36 cellular contexts compared by ENCODE assay signal in genomic region chr3:74122281-74122680, GRCh38.
"Had no signal": no experiment of that assay in that cellular context is flagged by ENCODE, and none has a peak within 500 bp of the region (broad histone marks: within the 10 kb centered on the region; RNA-seq: fewer than 3 reads in every experiment).

No MANE protein-coding gene starts in this region.

- ATAC-seq: activated CD4-positive, CD25-positive, alpha-beta regulatory T cell treated with anti-CD3 and anti-CD28 coated beads, Interleukin-2, amount 50 U/mL, for 24 hours; activated CD8-positive, alpha-beta memory T cell treated with anti-CD3 and anti-CD28 coated beads, Interleukin-2, amount 10 ng/mL, durations not matched to agents 7 days and 5 days; activated CD8-positive, alpha-beta T cell treated with anti-CD3 and anti-CD28 coated beads for 36 hours; activated naive CD8-positive, alpha-beta T cell treated with anti-CD3 and anti-CD28 coated beads, Interleukin-2, amount 50 U/mL, for 24 hours; effector memory CD8-positive, alpha-beta T cell; foreskin keratinocyte; gastrocnemius medialis; heart left ventricle; T-helper 17 cell had no signal

- H3K4me3 Mint-ChIP-seq: activated B cell treated with CpG ODN at 0.5 μM for 24 hours; activated CD8-positive, alpha-beta memory T cell treated with anti-CD3 and anti-CD28 coated beads, Interleukin-2, amount 10 ng/mL, durations not matched to agents 7 days and 5 days; activated CD8-positive, alpha-beta T cell treated with anti-CD3 and anti-CD28 coated beads for 36 hours; activated naive CD4-positive, alpha-beta T cell treated with anti-CD3 and anti-CD28 coated beads for 36 hours; activated naive CD4-positive, alpha-beta T cell treated with anti-CD3 and anti-CD28 coated beads, Interleukin-2, amount 50 U/mL, for 24 hours; activated naive CD8-positive, alpha-beta T cell treated with anti-CD3 and anti-CD28 coated beads for 36 hours; activated naive CD8-positive, alpha-beta T cell treated with anti-CD3 and anti-CD28 coated beads, Interleukin-2, amount 50 U/mL, for 24 hours; activated T-helper 1 cell treated with anti-CD3 and anti-CD28 coated beads, Interleukin-12 subunit alpha, Interleukin-12 subunit beta, Interleukin-2, Interleukin-4 antibody, amounts not matched to agents 30 ng/mL and 10 ng/mL and 1 ng/mL, durations not matched to agents 14 hours and 24 hours and 36 hours; central memory CD8-positive, alpha-beta T cell; effector memory CD8-positive, alpha-beta T cell; T-helper 17 cell; T-helper 2 cell treated with Interferon-gamma antibody and Interleukin-4, amounts not matched to agents 5 μg/mL and 100 μg/mL, for 36 hours had no signal

- DNase-seq: activated B cell treated with CpG ODN at 0.5 μM for 24 hours; activated CD4-positive, alpha-beta T cell treated with anti-CD3 and anti-CD28 coated beads for 48 hours; activated CD4-positive, alpha-beta T cell treated with anti-CD3 and anti-CD28 coated beads, Interleukin-2, amount 50 U/mL, for 1 hour; activated CD4-positive, alpha-beta T cell treated with anti-CD3 and anti-CD28 coated beads, Interleukin-2, amount 50 U/mL, for 48 hours; activated CD8-positive, alpha-beta memory T cell treated with anti-CD3 and anti-CD28 coated beads, Interleukin-2, amount 10 ng/mL, durations not matched to agents 7 days and 5 days; activated CD8-positive, alpha-beta memory T cell treated with anti-CD3 and anti-CD28 coated beads, Interleukin-2, amount 50 U/mL, for 4 hours; activated CD8-positive, alpha-beta T cell treated with anti-CD3 and anti-CD28 coated beads for 36 hours; activated effector memory CD4-positive, alpha-beta T cell treated with anti-CD3 and anti-CD28 coated beads, Interleukin-2, amount 50 U/mL, for 16 hours; activated naive CD4-positive, alpha-beta T cell treated with anti-CD3 and anti-CD28 coated beads for 36 hours; activated naive CD8-positive, alpha-beta T cell treated with anti-CD3 and anti-CD28 coated beads for 36 hours; activated naive CD8-positive, alpha-beta T cell treated with anti-CD3 and anti-CD28 coated beads, Interleukin-2, amount 50 U/mL, for 24 hours; activated T-cell treated with anti-CD3 and anti-CD28 coated beads, Interleukin-2, amount 50 U/mL, for 1 hour; activated T-cell treated with anti-CD3 and anti-CD28 coated beads, Interleukin-2, amount 50 U/mL, for 48 hours; brain microvascular endothelial cell; cortex of kidney; dermis blood vessel endothelial cell; effector CD4-positive, alpha-beta T cell; effector memory CD8-positive, alpha-beta T cell; esophagus squamous epithelium; foreskin keratinocyte; gastrocnemius medialis; glutamatergic neuron; heart left ventricle; T-helper 1 cell; T-helper 17 cell; T1000; WERI-Rb-1 had no signal

- H3K36me3 Mint-ChIP-seq: activated CD8-positive, alpha-beta memory T cell treated with anti-CD3 and anti-CD28 coated beads, Interleukin-2, amount 10 ng/mL, durations not matched to agents 7 days and 5 days; activated naive CD4-positive, alpha-beta T cell treated with anti-CD3 and anti-CD28 coated beads, Interleukin-2, amount 50 U/mL, for 24 hours; activated naive CD8-positive, alpha-beta T cell treated with anti-CD3 and anti-CD28 coated beads for 36 hours had no signal

- FAIRE-seq: bronchial epithelial cell, colon, endothelial cell of umbilical vein had no signal

- H3K27ac Mint-ChIP-seq: activated B cell treated with CpG ODN at 0.5 μM for 24 hours; activated CD8-positive, alpha-beta memory T cell treated with anti-CD3 and anti-CD28 coated beads, Interleukin-2, amount 10 ng/mL, durations not matched to agents 7 days and 5 days; activated CD8-positive, alpha-beta T cell treated with anti-CD3 and anti-CD28 coated beads for 36 hours; activated naive CD4-positive, alpha-beta T cell treated with anti-CD3 and anti-CD28 coated beads for 36 hours; activated naive CD4-positive, alpha-beta T cell treated with anti-CD3 and anti-CD28 coated beads, Interleukin-2, amount 50 U/mL, for 24 hours; activated naive CD8-positive, alpha-beta T cell treated with anti-CD3 and anti-CD28 coated beads for 36 hours; activated naive CD8-positive, alpha-beta T cell treated with anti-CD3 and anti-CD28 coated beads, Interleukin-2, amount 50 U/mL, for 24 hours; activated T-helper 1 cell treated with anti-CD3 and anti-CD28 coated beads, Interleukin-12 subunit alpha, Interleukin-12 subunit beta, Interleukin-2, Interleukin-4 antibody, amounts not matched to agents 30 ng/mL and 10 ng/mL and 1 ng/mL, durations not matched to agents 14 hours and 24 hours and 36 hours; activated T-helper 2 cell treated with anti-CD3 and anti-CD28 coated beads, Interferon-gamma antibody, Interleukin-2, Interleukin-4, amounts not matched to agents 10 μg/mL and 5 μg/mL and 100 μg/mL, durations not matched to agents 14 hours and 24 hours and 36 hours; effector memory CD8-positive, alpha-beta T cell; T-helper 17 cell; T-helper 2 cell treated with Interferon-gamma antibody and Interleukin-4, amounts not matched to agents 5 μg/mL and 100 μg/mL, for 36 hours had no signal

- H3K27me3 Mint-ChIP-seq: activated B cell treated with CpG ODN at 0.5 μM for 24 hours; activated CD8-positive, alpha-beta memory T cell treated with anti-CD3 and anti-CD28 coated beads, Interleukin-2, amount 10 ng/mL, durations not matched to agents 7 days and 5 days; activated CD8-positive, alpha-beta T cell treated with anti-CD3 and anti-CD28 coated beads for 36 hours; activated naive CD4-positive, alpha-beta T cell treated with anti-CD3 and anti-CD28 coated beads, Interleukin-2, amount 50 U/mL, for 24 hours; activated naive CD8-positive, alpha-beta T cell treated with anti-CD3 and anti-CD28 coated beads for 36 hours; activated naive CD8-positive, alpha-beta T cell treated with anti-CD3 and anti-CD28 coated beads, Interleukin-2, amount 50 U/mL, for 24 hours; central memory CD8-positive, alpha-beta T cell; effector memory CD8-positive, alpha-beta T cell; T-helper 17 cell had no signal

- H3K4me1 Mint-ChIP-seq: activated B cell treated with CpG ODN at 0.5 μM for 24 hours; activated CD8-positive, alpha-beta memory T cell treated with anti-CD3 and anti-CD28 coated beads, Interleukin-2, amount 10 ng/mL, durations not matched to agents 7 days and 5 days; activated naive CD4-positive, alpha-beta T cell treated with anti-CD3 and anti-CD28 coated beads, Interleukin-2, amount 50 U/mL, for 24 hours; activated naive CD8-positive, alpha-beta T cell treated with anti-CD3 and anti-CD28 coated beads for 36 hours; activated naive CD8-positive, alpha-beta T cell treated with anti-CD3 and anti-CD28 coated beads, Interleukin-2, amount 50 U/mL, for 24 hours; central memory CD8-positive, alpha-beta T cell; T-helper 17 cell had no signal
